In genomic region chr20:2754426-2754825, GRCh38 we compare ENCODE assay signal across 18 cellular contexts. TPM values are rescaled to one million over a fixed set of nuclear protein-coding genes. Genes with fewer than 3 reads are reported as not detected.
DNase-seq lines count a peak whose midpoint lies in the region; TF ChIP-seq lines count a peak whose summit lies in the region.
"Had no signal": no experiment of that assay in that cellular context is flagged by ENCODE, and none has a peak within 500 bp of the region (broad histone marks: within the 10 kb centered on the region; RNA-seq: fewer than 3 reads in every experiment).

No MANE protein-coding gene starts in this region.

- peaks cover 55% of the 10 kb centered on the region for H3K27me3 ChIP-seq in H7 (ENCODE audit: control insufficient read depth, insufficient read depth, low read length)
- H3K27me3 ChIP-seq in prostate gland (replicated peaks; ENCODE audit: insufficient read depth) = no peaks in the 10 kb centered on the region
- H3K27me3 ChIP-seq in breast epithelium = peaks cover 0 to 3% of the 10 kb centered on the region in 2 donors

- intact Hi-C loops in prostate gland (cut with DNase I) (no loop called here), breast epithelium (cut with DNase I; ENCODE audit: low total_unique reads) (no loop called here)

- H3K36me3 ChIP-seq in H7 (replicated peaks; ENCODE audit: control insufficient read depth, insufficient read depth, low read length) (no peaks in the 10 kb centered on the region), prostate gland (no peaks in the 10 kb centered on the region), breast epithelium (no peaks in the 10 kb centered on the region)
- H3K36me3 ChIP-seq: BLaER1 had no signal

- peaks cover 72% of the 10 kb centered on the region for H3K27me3 Mint-ChIP-seq in mesothelial cell of epicardium (ENCODE audit: low read depth)
- H3K27me3 Mint-ChIP-seq in activated CD4-positive, alpha-beta memory T cell treated with anti-CD3 and anti-CD28 coated beads, Interleukin-2, amount 10 ng/mL, durations not matched to agents 7 days and 5 days = peaks cover 61% of the 10 kb centered on the region

- no peak overlapping the region for H3K27ac Mint-ChIP-seq in mesothelial cell of epicardium
- H3K27ac Mint-ChIP-seq in activated CD4-positive, alpha-beta memory T cell treated with anti-CD3 and anti-CD28 coated beads, Interleukin-2, amount 10 ng/mL, durations not matched to agents 7 days and 5 days = no peak overlapping the region

- POLR2A ChIA-PET in activated CD4-positive, alpha-beta memory T cell treated with anti-CD3 and anti-CD28 coated beads, Interleukin-2, amount 10 ng/mL, durations not matched to agents 7 days and 5 days (lab: Charles Lee) = interaction anchor here (0.6 kb wide), 1 partner anchor 103 kb away, joined by 3 read pairs; no protein-coding TSS in a partner anchor

- peaks cover 22% of the 10 kb centered on the region for H3K4me1 Mint-ChIP-seq in mesothelial cell of epicardium
- H3K4me1 Mint-ChIP-seq in activated CD4-positive, alpha-beta memory T cell treated with anti-CD3 and anti-CD28 coated beads, Interleukin-2, amount 10 ng/mL, durations not matched to agents 7 days and 5 days = peaks cover 27% of the 10 kb centered on the region

- DNase-seq in NCI-H2227 (lab: John Stamatoyannopoulos, UW; ENCODE audit: unreplicated experiment) = peak; percentile 13
- DNase-seq in NCI-H2227 treated with DMSO at 0.1 percent for 48 hours (lab: John Stamatoyannopoulos, UW) = no peak
- DNase-seq in H7 = peak; percentile 44
- DNase-seq in mesothelial cell of epicardium (ENCODE audit: low spot score in 2 of 2, unreplicated experiment in 2 of 2) = no peak
- peak; percentile 41 for DNase-seq in prostate gland (ENCODE audit: low spot score)
- DNase-seq in breast epithelium (ENCODE audit: low spot score in 2 of 2) = no peak
- no peak for DNase-seq in NCI-H146 treated with DMSO at 0.1 percent for 48 hours (lab: John Stamatoyannopoulos, UW; ENCODE audit: unreplicated experiment)
- DNase-seq in activated CD4-positive, alpha-beta memory T cell treated with anti-CD3 and anti-CD28 coated beads, Interleukin-2, amount 10 ng/mL, durations not matched to agents 7 days and 5 days = no peak
- DNase-seq: 8988T; CD8-positive, alpha-beta memory T cell; GOT3; MM.1S; NCI-H1092 treated with DMSO at 0.1 percent for 48 hours; NCI-H1694; NCI-H446; NCI-H69; Right ventricle myocardium superior had no signal

- H3K4me3 ChIP-seq in H7 (ENCODE audit: insufficient read depth, low read depth, low read length) (no peak overlapping the region), prostate gland (no peak overlapping the region), breast epithelium (no peak overlapping the region)
- H3K4me3 ChIP-seq: BLaER1 had no signal

- no peak for TF ChIP-seq CTCF in mesothelial cell of epicardium (IDR thresholded peaks at IDR 0.05; ENCODE audit: unreplicated experiment)
- no peak for TF ChIP-seq CTCF in prostate gland (IDR thresholded peaks at IDR 0.05)
- no peak for TF ChIP-seq CTCF in breast epithelium (IDR thresholded peaks at IDR 0.05)

- peaks cover 3% of the 10 kb centered on the region for H3K36me3 Mint-ChIP-seq in mesothelial cell of epicardium
- H3K36me3 Mint-ChIP-seq in activated CD4-positive, alpha-beta memory T cell treated with anti-CD3 and anti-CD28 coated beads, Interleukin-2, amount 10 ng/mL, durations not matched to agents 7 days and 5 days (ENCODE audit: low read depth) = no peaks in the 10 kb centered on the region
- H3K36me3 Mint-ChIP-seq: CD8-positive, alpha-beta memory T cell had no signal

- peaks cover 17% of the 10 kb centered on the region for H3K4me1 ChIP-seq in prostate gland (replicated peaks)
- no peaks in the 10 kb centered on the region for H3K4me1 ChIP-seq in breast epithelium

- WGBS in prostate gland = 54% methylated on average over 2 of the region's 2 CpGs

- CTCF ChIA-PET in activated CD4-positive, alpha-beta memory T cell treated with anti-CD3 and anti-CD28 coated beads, Interleukin-2, amount 10 ng/mL, durations not matched to agents 7 days and 5 days (lab: Charles Lee) = interaction anchor here (1.3 to 1.9 kb wide), 2 partner anchors 11 to 97 kb away, joined by 5 to 8 read pairs; no protein-coding TSS in a partner anchor

- H3K4me3 Mint-ChIP-seq in mesothelial cell of epicardium = peak overlapping the region; percentile 17
- H3K4me3 Mint-ChIP-seq in activated CD4-positive, alpha-beta memory T cell treated with anti-CD3 and anti-CD28 coated beads, Interleukin-2, amount 10 ng/mL, durations not matched to agents 7 days and 5 days = no peak overlapping the region

- no peak overlapping the region for H3K27ac ChIP-seq in prostate gland
- peak overlapping the region in 1 of 2 donors; percentile 13 for H3K27ac ChIP-seq in breast epithelium
- H3K27ac ChIP-seq: BLaER1 had no signal

- H3K9me3 ChIP-seq in prostate gland = no peaks in the 10 kb centered on the region
- H3K9me3 ChIP-seq in breast epithelium = no peaks in the 10 kb centered on the region
- H3K9me3 ChIP-seq: BLaER1 had no signal

- H3K9me3 Mint-ChIP-seq in mesothelial cell of epicardium = no peaks in the 10 kb centered on the region
- H3K9me3 Mint-ChIP-seq in activated CD4-positive, alpha-beta memory T cell treated with anti-CD3 and anti-CD28 coated beads, Interleukin-2, amount 10 ng/mL, durations not matched to agents 7 days and 5 days = no peaks in the 10 kb centered on the region
- H3K9me3 Mint-ChIP-seq: CD8-positive, alpha-beta memory T cell had no signal

- TF ChIP-seq POLR2A in prostate gland (IDR thresholded peaks at IDR 0.05) (no peak), breast epithelium (IDR thresholded peaks at IDR 0.05) (no peak)

RNA-seq across cellular contexts. Expression of gene CPXM1, which starts 46.0 kb away (rescaled TPM):
- total RNA-seq in H7 (2014; rRNA removed; shearing (Covaris generic)) = 105 and 109 TPM in 2 replicates
- 152 to 160 TPM (median 155 TPM) in 3 replicates for total RNA-seq in mesothelial cell of epicardium
- total RNA-seq in prostate gland = 10 to 100 TPM in 1 of 2 donors, 1 to 10 TPM in 1; 7.4 to 35.5 TPM
- total RNA-seq in breast epithelium = 10 to 100 TPM; 23.1 to 45.4 (median 28.5) TPM
- total RNA-seq in activated CD4-positive, alpha-beta memory T cell treated with anti-CD3 and anti-CD28 coated beads, Interleukin-2, amount 10 ng/mL, durations not matched to agents 7 days and 5 days = under 1 TPM; 0.20 to 0.33 TPM

Comparison
In these comparisons a context has a peak if more than half of its experiments do, and no peak if none do; other contexts are left out.
1. DNase-seq: peak in NCI-H2227 (single experiment), H7 (single experiment) and prostate gland (single experiment); none in NCI-H2227 treated with DMSO at 0.1 percent for 48 hours (single experiment), mesothelial cell of epicardium (0 of 2), breast epithelium (0 of 2), NCI-H146 treated with DMSO at 0.1 percent for 48 hours (single experiment) and activated CD4-positive, alpha-beta memory T cell treated with anti-CD3 and anti-CD28 coated beads, Interleukin-2, amount 10 ng/mL, durations not matched to agents 7 days and 5 days (single experiment).
2. RNA of gene CPXM1, which starts 46.0 kb away (total RNA-seq): 152 to 160 TPM in mesothelial cell of epicardium, 105 to 109 TPM in H7, 7.4 to 35.5 TPM in prostate gland and 23.1 to 45.4 TPM in breast epithelium; 0.20 to 0.33 TPM in activated CD4-positive, alpha-beta memory T cell treated with anti-CD3 and anti-CD28 coated beads, Interleukin-2, amount 10 ng/mL, durations not matched to agents 7 days and 5 days; every median in the first group is over 4 times any median in the second.